ENCODE assay signal across 14 cellular contexts in the genomic region with DNA sequence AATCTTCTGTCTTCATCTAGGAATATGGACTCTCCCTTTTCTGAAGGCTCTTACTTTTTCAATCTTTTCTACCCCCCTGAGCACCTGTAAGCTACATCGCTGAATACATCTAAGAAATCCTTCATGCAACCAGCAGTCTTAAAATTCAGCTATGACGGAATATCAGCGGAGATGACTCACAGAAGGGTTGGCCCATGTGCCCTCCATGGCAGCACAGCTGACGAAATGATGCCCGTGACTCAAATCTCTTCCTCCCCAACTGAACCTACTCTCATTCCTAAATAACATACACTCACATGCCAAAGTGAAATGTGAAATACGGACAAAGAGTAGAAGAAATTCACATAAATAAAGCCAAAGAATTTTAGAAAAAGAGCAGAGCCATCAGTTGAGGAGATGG. TPM values are rescaled to one million over a fixed set of nuclear protein-coding genes. Genes with fewer than 3 reads are reported as not detected.
A peak's percentile ranks its signal among the peaks of the same experiment; 100 is the strongest.
DNase-seq lines count a peak whose midpoint lies in the region; TF ChIP-seq lines count a peak whose summit lies in the region.
"Had no signal": no experiment of that assay in that cellular context is flagged by ENCODE, and none has a peak within 500 bp of the region (broad histone marks: within the 10 kb centered on the region; RNA-seq: fewer than 3 reads in every experiment).

No MANE protein-coding gene starts in this region.

- intact Hi-C loops in posterior vena cava (cut with DNase I): no loop called here

- H3K27me3 Mint-ChIP-seq in activated naive CD8-positive, alpha-beta T cell treated with anti-CD3 and anti-CD28 coated beads for 36 hours: no peaks in the 10 kb centered on the region
- H3K27me3 Mint-ChIP-seq: stimulated activated memory B cell treated with anti-CD40 and anti-IgM and Interleukin-4, amounts not matched to agents 10 μg/mL and 1 μg/mL and 100 μg/mL, for 72 hours had no signal

- peak; percentile 9 for DNase-seq in AG10803 (ENCODE audit: low read depth)
- peak; percentile 68 for DNase-seq in HS-5 (ENCODE audit: low read depth)
- no peak for DNase-seq in activated naive CD8-positive, alpha-beta T cell treated with anti-CD3 and anti-CD28 coated beads for 36 hours
- DNase-seq in foreskin fibroblast: peak; percentile 28 to 56
- no peak for DNase-seq in posterior vena cava (ENCODE audit: low spot score)
- DNase-seq in NCI-H128 (lab: John Stamatoyannopoulos, UW; ENCODE audit: unreplicated experiment): no peak
- DNase-seq in HT-29 (ENCODE audit: low spot score): no peak
- DNase-seq in NCI-H1417 treated with DMSO at 0.1 percent for 48 hours (lab: John Stamatoyannopoulos, UW): no peak
- DNase-seq: BE2C; body of pancreas; GOT3; NCI-H446; stimulated activated CD4-positive, alpha-beta T cell treated with anti-CD3 and anti-CD28 coated beads, Interleukin-2, amount 100 ng/mL, for 48 hours had no signal

- H3K36me3 Mint-ChIP-seq in activated naive CD8-positive, alpha-beta T cell treated with anti-CD3 and anti-CD28 coated beads for 36 hours: peaks cover 11% of the 10 kb centered on the region

- H3K4me3 Mint-ChIP-seq in activated naive CD8-positive, alpha-beta T cell treated with anti-CD3 and anti-CD28 coated beads for 36 hours: no peak overlapping the region
- H3K4me3 Mint-ChIP-seq: stimulated activated memory B cell treated with anti-CD40 and anti-IgM and Interleukin-4, amounts not matched to agents 10 μg/mL and 1 μg/mL and 100 μg/mL, for 72 hours had no signal

- H3K4me1 Mint-ChIP-seq in activated naive CD8-positive, alpha-beta T cell treated with anti-CD3 and anti-CD28 coated beads for 36 hours: peaks cover 2% of the 10 kb centered on the region
- H3K4me1 Mint-ChIP-seq: stimulated activated memory B cell treated with anti-CD40 and anti-IgM and Interleukin-4, amounts not matched to agents 10 μg/mL and 1 μg/mL and 100 μg/mL, for 72 hours had no signal

- H3K4me3 ChIP-seq in AG10803 (ENCODE audit: low read length): no peak overlapping the region
- no peak overlapping the region for H3K4me3 ChIP-seq in foreskin fibroblast (ENCODE audit: low read depth in 1 of 2, low read length in 2 of 2)
- H3K4me3 ChIP-seq: body of pancreas had no signal

- H3K9me3 Mint-ChIP-seq in activated naive CD8-positive, alpha-beta T cell treated with anti-CD3 and anti-CD28 coated beads for 36 hours: no peaks in the 10 kb centered on the region
- H3K9me3 Mint-ChIP-seq: stimulated activated memory B cell treated with anti-CD40 and anti-IgM and Interleukin-4, amounts not matched to agents 10 μg/mL and 1 μg/mL and 100 μg/mL, for 72 hours had no signal

- H3K27ac Mint-ChIP-seq in activated naive CD8-positive, alpha-beta T cell treated with anti-CD3 and anti-CD28 coated beads for 36 hours: peak overlapping the region; percentile 36
- H3K27ac Mint-ChIP-seq: stimulated activated memory B cell treated with anti-CD40 and anti-IgM and Interleukin-4, amounts not matched to agents 10 μg/mL and 1 μg/mL and 100 μg/mL, for 72 hours had no signal

- TF ChIP-seq CTCF in AG10803 (conservative IDR thresholded peaks at IDR 0.05; ENCODE audit: low read length) (no peak), foreskin fibroblast (IDR thresholded peaks at IDR 0.05; ENCODE audit: low read depth, low read length) (no peak)

RNA-seq across cellular contexts. Expression of a gene that starts 30.3 kb away (rescaled TPM):
- 100 to 1,000 TPM; 104 to 108 TPM for total RNA-seq in activated naive CD8-positive, alpha-beta T cell treated with anti-CD3 and anti-CD28 coated beads for 36 hours
- 1 to 10 TPM; 6.4 to 8.4 TPM for total RNA-seq in posterior vena cava
- total RNA-seq in HT-29 (2014; rRNA removed; shearing (Covaris generic)): 37.7 and 40.5 TPM in 2 replicates

Comparison
In these comparisons a context has a peak if more than half of its experiments do, and no peak if none do; other contexts are left out.
1. DNase-seq: peak in AG10803 (single experiment), HS-5 (single experiment) and foreskin fibroblast (2 of 2); none in activated naive CD8-positive, alpha-beta T cell treated with anti-CD3 and anti-CD28 coated beads for 36 hours (single experiment), posterior vena cava (single experiment), NCI-H128 (single experiment), HT-29 (single experiment) and NCI-H1417 treated with DMSO at 0.1 percent for 48 hours (single experiment).